1 cellular context compared by ENCODE assay signal in the genomic region with DNA sequence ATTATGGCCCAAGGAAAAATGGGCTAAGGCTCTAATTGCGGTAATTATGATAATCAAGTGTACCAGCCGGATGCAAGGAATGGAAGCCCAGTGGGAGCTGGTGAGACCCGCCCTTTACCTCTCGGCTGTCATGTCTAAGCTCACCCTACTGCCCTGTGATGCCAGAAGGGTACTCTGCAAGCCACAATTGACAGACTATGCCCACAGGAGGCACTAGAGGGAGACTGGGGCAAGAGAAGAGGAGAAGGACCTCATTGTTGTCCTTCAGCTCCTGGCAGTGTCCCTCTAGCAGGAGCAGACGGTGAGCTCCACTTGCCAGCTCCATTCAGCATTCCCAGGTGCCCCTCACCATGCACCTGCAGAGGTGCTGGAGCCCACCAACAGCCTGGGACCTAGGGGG.
TF ChIP-seq lines count a peak whose summit lies in the region.

No MANE protein-coding gene starts in this region.

TF ChIP-seq in HepG2, 621 proteins besides CTCF, POLR2A, EP300 and RAD21 (continued from another document):
- TF ChIP-seq ARNT (IDR thresholded peaks at IDR 0.05) (no peak), HOXA3 (CRISPR knock-in tag; IDR thresholded peaks at IDR 0.05) (no peak), NR1H2 (CRISPR knock-in tag; IDR thresholded peaks at IDR 0.05; ENCODE audit: borderline replicate concordance, low read depth) (no peak)
- TF ChIP-seq, protein P1, sequence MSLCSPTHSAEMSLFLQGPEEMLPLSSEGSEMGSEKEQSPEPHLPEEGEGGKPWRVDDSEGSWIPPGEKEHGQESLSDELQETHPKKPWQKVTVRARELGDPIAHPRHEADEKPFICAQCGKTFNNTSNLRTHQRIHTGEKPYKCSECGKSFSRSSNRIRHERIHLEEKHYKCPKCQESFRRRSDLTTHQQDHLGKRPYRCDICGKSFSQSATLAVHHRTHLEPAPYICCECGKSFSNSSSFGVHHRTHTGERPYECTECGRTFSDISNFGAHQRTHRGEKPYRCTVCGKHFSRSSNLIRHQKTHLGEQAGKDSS (CRISPR knock-in tag; IDR thresholded peaks at IDR 0.05; ENCODE audit: borderline replicate concordance, low read depth), result no peak
